9 cellular contexts compared by ENCODE assay signal in the genomic region with DNA sequence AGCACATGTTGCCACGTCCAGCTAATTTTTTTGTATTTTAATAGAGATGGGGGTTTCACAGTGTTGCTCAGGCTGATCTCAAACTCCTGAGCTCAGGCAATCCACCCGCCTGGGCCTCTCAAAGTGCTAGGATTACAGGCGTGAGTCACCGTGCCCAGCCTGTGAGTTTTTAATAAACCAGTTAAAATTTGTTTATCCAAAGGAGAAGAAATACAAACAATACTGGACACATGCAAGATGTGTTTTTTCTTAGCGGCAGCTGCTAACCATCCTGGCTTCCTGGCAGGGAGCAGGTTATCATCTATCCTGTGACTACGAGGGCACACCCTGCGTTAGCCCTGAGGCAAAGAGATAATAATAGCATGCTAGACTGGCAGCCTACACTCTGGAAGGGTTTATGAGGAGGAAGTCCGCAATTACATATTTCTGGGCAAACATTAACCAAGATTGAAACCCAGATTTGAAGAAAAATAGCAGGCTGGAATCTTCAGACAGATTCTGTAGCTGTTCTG.
DNase-seq lines count a peak whose midpoint lies in the region; ATAC-seq and TF ChIP-seq lines count a peak whose summit lies in the region.
"Had no signal": no experiment of that assay in that cellular context is flagged by ENCODE, and none has a peak within 500 bp of the region (broad histone marks: within the 10 kb centered on the region; RNA-seq: fewer than 3 reads in every experiment).

No MANE protein-coding gene starts in this region.

- ATAC-seq in HG02588 (IDR thresholded peaks at IDR 0.05; ENCODE audit: unreplicated experiment) (peak; percentile 15), HG03039 (IDR thresholded peaks at IDR 0.05; ENCODE audit: unreplicated experiment) (no peak)

- H3K4me1 ChIP-seq in fibroblast of lung (ENCODE audit: control insufficient read depth, extremely low read depth, insufficient read depth, low read length) (no peaks in the 10 kb centered on the region), skeletal muscle tissue (ENCODE audit: control insufficient read depth in 3 of 3, insufficient read depth in 3 of 3, low read length in 3 of 3) (peaks cover 9 to 12% (median 11%) of the 10 kb centered on the region in 3 donors)

- H3K4me3 ChIP-seq in fibroblast of lung (replicated peaks in 1 of 4; ENCODE audit: control extremely low read depth in 1 of 4, insufficient read depth in 1 of 4, low read depth in 3 of 4, low read length in 4 of 4): no peak overlapping the region
- peak overlapping the region in 2 of 3 donors; percentile 6 to 41 for H3K4me3 ChIP-seq in skeletal muscle tissue (ENCODE audit: low read length in 3 of 3)
- H3K4me3 ChIP-seq: HAP-1 had no signal

- no peak for TF ChIP-seq CTCF in fibroblast of lung (conservative IDR thresholded peaks at IDR 0.05 in 1 of 2, IDR thresholded peaks at IDR 0.05 in 1 of 2; ENCODE audit: low read depth in 1 of 2, low read length in 2 of 2)

- DNase-seq in Caki2 (ENCODE audit: low read depth) (peak; percentile 95), NCI-H748 treated with DMSO at 0.1 percent for 48 hours (lab: John Stamatoyannopoulos, UW) (peak; percentile 73), fibroblast of lung (ENCODE audit: low read depth in 2 of 2) (peak; percentile 58 to 93), occipital lobe (lab: John Stamatoyannopoulos, UW) (no peak), NCI-H2029 treated with DMSO at 0.1 percent for 48 hours (lab: John Stamatoyannopoulos, UW) (no peak)

- peak overlapping the region; percentile 28 for H3K27ac ChIP-seq in fibroblast of lung (ENCODE audit: insufficient read depth, low read length)
- peak overlapping the region; percentile 99 for H3K27ac ChIP-seq in skeletal muscle tissue (ENCODE audit: low read depth, low read length)

- in situ Hi-C loops in Caki2 (cut with HindIII; ENCODE audit: low pct_unique_long_range_greater_than_20kb, low sequenced_read_pairs): no loop called here

- no peaks in the 10 kb centered on the region for H4K20me1 ChIP-seq in fibroblast of lung (ENCODE audit: control insufficient read depth, extremely low read depth, insufficient read depth, low read length)

- no peaks in the 10 kb centered on the region for H3K79me2 ChIP-seq in fibroblast of lung (ENCODE audit: control insufficient read depth, insufficient read depth, low read length)

- H3K27me3 ChIP-seq in fibroblast of lung (ENCODE audit: control insufficient read depth, insufficient read depth, low read length) (no peaks in the 10 kb centered on the region), skeletal muscle tissue (ENCODE audit: control insufficient read depth in 3 of 3, insufficient read depth in 3 of 3, low read length in 3 of 3) (no peaks in the 10 kb centered on the region)

- H3K9ac ChIP-seq in fibroblast of lung (ENCODE audit: insufficient read depth, low read length) (no peak overlapping the region), skeletal muscle tissue (ENCODE audit: low read depth in 1 of 3, low read length in 3 of 3) (peak overlapping the region in 2 of 3 donors; percentile 66 to 80)

- H3K9me3 ChIP-seq in fibroblast of lung (ENCODE audit: control insufficient read depth, insufficient read depth, low read depth, low read length): no peaks in the 10 kb centered on the region
- H3K9me3 ChIP-seq in skeletal muscle tissue (ENCODE audit: control insufficient read depth in 3 of 3, low read length in 3 of 3): no peaks in the 10 kb centered on the region
- H3K9me3 ChIP-seq: HAP-1 had no signal

- no peak overlapping the region for H2AFZ ChIP-seq in fibroblast of lung (ENCODE audit: low read length)

- no peaks in the 10 kb centered on the region for H3K36me3 ChIP-seq in fibroblast of lung (ENCODE audit: control insufficient read depth, insufficient read depth, low read length)
- no peaks in the 10 kb centered on the region for H3K36me3 ChIP-seq in skeletal muscle tissue (ENCODE audit: control insufficient read depth in 3 of 3, insufficient read depth in 3 of 3, low read length in 3 of 3)
- H3K36me3 ChIP-seq: HAP-1 had no signal

- H3K4me2 ChIP-seq in fibroblast of lung (ENCODE audit: extremely low read depth, insufficient read depth, low read length): no peak overlapping the region

Comparison
In these comparisons a context has a peak if more than half of its experiments do, and no peak if none do; other contexts are left out.
1. DNase-seq: peak in Caki2 (single experiment), NCI-H748 treated with DMSO at 0.1 percent for 48 hours (single experiment) and fibroblast of lung (2 of 2); none in occipital lobe (single experiment) and NCI-H2029 treated with DMSO at 0.1 percent for 48 hours (single experiment).
2. H3K4me3 ChIP-seq: peak in skeletal muscle tissue (2 of 3); none in fibroblast of lung (0 of 4).